8 cellular contexts compared by ENCODE assay signal in the genomic region with DNA sequence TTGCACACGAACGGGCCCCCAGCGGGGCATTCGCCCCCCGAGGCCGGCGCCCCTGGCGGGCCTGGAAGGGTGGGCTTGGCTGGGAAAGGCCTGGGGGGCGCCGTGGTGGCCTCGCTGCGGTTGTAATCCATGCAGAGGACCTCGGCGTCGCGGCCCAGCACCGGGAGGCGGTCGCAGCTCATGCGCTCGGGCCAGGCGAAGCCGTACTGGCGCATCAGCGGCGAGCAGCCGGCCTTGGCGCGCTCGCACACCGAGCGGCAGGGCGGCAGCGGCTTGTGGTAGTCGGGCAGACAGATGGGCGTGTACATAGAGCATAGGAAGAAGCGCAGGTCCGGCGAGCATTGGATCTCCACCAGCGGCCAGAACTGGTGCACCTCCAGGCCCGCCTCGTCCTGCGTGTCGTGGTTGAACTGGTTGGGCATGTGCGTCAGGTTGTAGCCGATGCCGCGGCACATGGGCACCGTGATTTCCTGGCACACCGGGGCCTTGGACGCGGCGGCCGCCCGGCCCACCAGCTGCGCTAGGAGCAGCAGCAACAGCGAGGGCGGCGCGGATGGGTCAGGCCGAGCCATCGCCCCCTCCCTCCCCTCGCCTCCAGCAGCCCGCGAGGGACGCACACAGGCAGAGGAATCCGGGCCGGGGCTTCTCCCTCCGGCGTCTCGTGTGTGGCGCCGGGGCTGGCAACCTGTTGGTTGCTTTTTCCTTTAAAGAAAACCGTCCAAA. TPM values are rescaled to one million over a fixed set of nuclear protein-coding genes. Genes with fewer than 3 reads are reported as not detected.
DNase-seq lines count a peak whose midpoint lies in the region; ATAC-seq, FAIRE-seq and TF ChIP-seq lines count a peak whose summit lies in the region.

No MANE protein-coding gene starts in this region.

- TF ChIP-seq CTCF in GM13977 (IDR thresholded peaks at IDR 0.05; ENCODE audit: extremely low read depth, insufficient read depth, missing control alignments) (no peak), omental fat pad (IDR thresholded peaks at IDR 0.05) (no peak)

- ATAC-seq in omental fat pad (ENCODE audit: low FRiP score) (peak; percentile 14), GM19452 (IDR thresholded peaks at IDR 0.05; ENCODE audit: unreplicated experiment) (no peak), HG03439 (IDR thresholded peaks at IDR 0.05; ENCODE audit: unreplicated experiment) (no peak)

- intact Hi-C loops in activated T-helper 2 cell treated with anti-CD3 and anti-CD28 coated beads, Interferon-gamma antibody, Interleukin-2, Interleukin-4, amounts not matched to agents 10 μg/mL and 5 μg/mL and 100 μg/mL, durations not matched to agents 14 hours and 24 hours and 36 hours (cut with micrococcal nuclease) = loop anchor here (2.0 to 10.0 kb wide), 3 partner anchors 240 to 486 kb away; partner anchors contain the start of genes CREB1 and IDH1

- in situ Hi-C loops in GM13977 (cut with MboI; ENCODE audit: low pct_unique_long_range_greater_than_20kb, low sequenced_read_pairs, unreplicated experiment) = no loop called here

- H3K4me3 Mint-ChIP-seq in activated T-helper 2 cell treated with anti-CD3 and anti-CD28 coated beads, Interferon-gamma antibody, Interleukin-2, Interleukin-4, amounts not matched to agents 10 μg/mL and 5 μg/mL and 100 μg/mL, durations not matched to agents 14 hours and 24 hours and 36 hours (ENCODE audit: low read depth) = peak overlapping the region; percentile 80

- no peak overlapping the region for H3K27ac Mint-ChIP-seq in activated T-helper 2 cell treated with anti-CD3 and anti-CD28 coated beads, Interferon-gamma antibody, Interleukin-2, Interleukin-4, amounts not matched to agents 10 μg/mL and 5 μg/mL and 100 μg/mL, durations not matched to agents 14 hours and 24 hours and 36 hours

- H3K36me3 Mint-ChIP-seq in activated T-helper 2 cell treated with anti-CD3 and anti-CD28 coated beads, Interferon-gamma antibody, Interleukin-2, Interleukin-4, amounts not matched to agents 10 μg/mL and 5 μg/mL and 100 μg/mL, durations not matched to agents 14 hours and 24 hours and 36 hours (ENCODE audit: low read depth) = peaks cover 9% of the 10 kb centered on the region

- no peak for FAIRE-seq in frontal cortex (lab: Jason Lieb, UNC)

- H3K9me3 Mint-ChIP-seq in activated T-helper 2 cell treated with anti-CD3 and anti-CD28 coated beads, Interferon-gamma antibody, Interleukin-2, Interleukin-4, amounts not matched to agents 10 μg/mL and 5 μg/mL and 100 μg/mL, durations not matched to agents 14 hours and 24 hours and 36 hours = no peaks in the 10 kb centered on the region

- H3K27me3 Mint-ChIP-seq in activated T-helper 2 cell treated with anti-CD3 and anti-CD28 coated beads, Interferon-gamma antibody, Interleukin-2, Interleukin-4, amounts not matched to agents 10 μg/mL and 5 μg/mL and 100 μg/mL, durations not matched to agents 14 hours and 24 hours and 36 hours (ENCODE audit: low read depth) = peaks cover 59% of the 10 kb centered on the region

- DNase-seq in GM13977 (ENCODE audit: low spot score) = peak; percentile 52
- DNase-seq in NCI-H2171 (lab: John Stamatoyannopoulos, UW) = peak; percentile 2
- DNase-seq in activated T-helper 2 cell treated with anti-CD3 and anti-CD28 coated beads, Interferon-gamma antibody, Interleukin-2, Interleukin-4, amounts not matched to agents 10 μg/mL and 5 μg/mL and 100 μg/mL, durations not matched to agents 14 hours and 24 hours and 36 hours (ENCODE audit: low spot score) = no peak
- peak; percentile 37 to 47 for DNase-seq in frontal cortex (ENCODE audit: low spot score in 2 of 2)
- DNase-seq in omental fat pad (ENCODE audit: low spot score) = no peak
- no peak for DNase-seq in NCI-H187 (lab: John Stamatoyannopoulos, UW)

- H3K4me1 Mint-ChIP-seq in activated T-helper 2 cell treated with anti-CD3 and anti-CD28 coated beads, Interferon-gamma antibody, Interleukin-2, Interleukin-4, amounts not matched to agents 10 μg/mL and 5 μg/mL and 100 μg/mL, durations not matched to agents 14 hours and 24 hours and 36 hours (ENCODE audit: low read depth) = peaks cover 23% of the 10 kb centered on the region

RNA-seq across cellular contexts. Expression of gene FZD5, which starts 1.4 kb away (rescaled TPM):
- total RNA-seq in activated T-helper 2 cell treated with anti-CD3 and anti-CD28 coated beads, Interferon-gamma antibody, Interleukin-2, Interleukin-4, amounts not matched to agents 10 μg/mL and 5 μg/mL and 100 μg/mL, durations not matched to agents 14 hours and 24 hours and 36 hours = 1.7 TPM in 2 replicates
- total RNA-seq in frontal cortex (1.2 TPM), omental fat pad (10 to 100 TPM in 3 of 4 donors, 1 to 10 TPM in 1; 7.1 to 21.7 (median 18.1) TPM)

RNA-seq across cellular contexts. Expression of gene CCNYL1, which starts 56.9 kb away (rescaled TPM):
- 6.7 and 8.2 TPM in 2 replicates for total RNA-seq in activated T-helper 2 cell treated with anti-CD3 and anti-CD28 coated beads, Interferon-gamma antibody, Interleukin-2, Interleukin-4, amounts not matched to agents 10 μg/mL and 5 μg/mL and 100 μg/mL, durations not matched to agents 14 hours and 24 hours and 36 hours
- total RNA-seq in frontal cortex = 51.0 TPM
- total RNA-seq in omental fat pad = 10 to 100 TPM; 23.2 to 58.4 (median 26.0) TPM

Comparison
In these comparisons a context has a peak if more than half of its experiments do, and no peak if none do; other contexts are left out.
1. DNase-seq: peak in GM13977 (single experiment), NCI-H2171 (single experiment) and frontal cortex (2 of 2); none in activated T-helper 2 cell treated with anti-CD3 and anti-CD28 coated beads, Interferon-gamma antibody, Interleukin-2, Interleukin-4, amounts not matched to agents 10 μg/mL and 5 μg/mL and 100 μg/mL, durations not matched to agents 14 hours and 24 hours and 36 hours (single experiment), omental fat pad (single experiment) and NCI-H187 (0 of 2).